In genomic region chr17:8707591-8708453, GRCh38 we compare ENCODE assay signal across 19 cellular contexts. TPM values are rescaled to one million over a fixed set of nuclear protein-coding genes. Genes with fewer than 3 reads are reported as not detected.
A peak's percentile ranks its signal among the peaks of the same experiment; 100 is the strongest.
DNase-seq lines count a peak whose midpoint lies in the region; ATAC-seq and TF ChIP-seq lines count a peak whose summit lies in the region.
"Had no signal": no experiment of that assay in that cellular context is flagged by ENCODE, and none has a peak within 500 bp of the region (broad histone marks: within the 10 kb centered on the region; RNA-seq: fewer than 3 reads in every experiment).

No MANE protein-coding gene starts in this region.

- H2BK15ac ChIP-seq in neuronal stem cell (ENCODE audit: low read length), result no peak overlapping the region

- no peak for TF ChIP-seq EP300 in stomach (IDR thresholded peaks at IDR 0.05)

- no peak overlapping the region for H3K4me2 ChIP-seq in neuronal stem cell (ENCODE audit: insufficient read depth, low read length, poor library complexity, severe bottlenecking)

- ATAC-seq in SK-N-SH treated with all-trans-retinoic acid at 6 μM for 48 hours (peak; percentile 25; the same call in 2 of the 3 replicates), heart right ventricle (peak; percentile 62 to 88 (median 84)), GM21825 (IDR thresholded peaks at IDR 0.05; ENCODE audit: unreplicated experiment) (no peak), HG03025 (IDR thresholded peaks at IDR 0.05; ENCODE audit: low FRiP score, unreplicated experiment) (no peak)
- ATAC-seq: activated CD8-positive, alpha-beta T cell treated with anti-CD3 and anti-CD28 coated beads, Interleukin-2, amount 10 ng/mL, durations not matched to agents 7 days and 5 days had no signal

- H2AK5ac ChIP-seq in neuronal stem cell (ENCODE audit: low read depth, low read length), result no peak overlapping the region

- TF ChIP-seq POLR2A in testis (IDR thresholded peaks at IDR 0.05), result no peak
- no peak for TF ChIP-seq POLR2A in stomach (IDR thresholded peaks at IDR 0.05)

- no peak overlapping the region for H4K91ac ChIP-seq in neuronal stem cell (ENCODE audit: low read depth, low read length, poor library complexity)

- no peaks in the 10 kb centered on the region for H3K27me3 ChIP-seq in heart right ventricle
- H3K27me3 ChIP-seq in neuronal stem cell (ENCODE audit: control insufficient read depth in 3 of 3, insufficient read depth in 3 of 3, low read depth in 1 of 3, low read length in 3 of 3), result no peaks in the 10 kb centered on the region
- H3K27me3 ChIP-seq in testis, result no peaks in the 10 kb centered on the region
- H3K27me3 ChIP-seq in stomach, result peaks cover 0 to 12% (median 0%) of the 10 kb centered on the region in 3 donors

- intact Hi-C loops in heart right ventricle (cut with DNase I) (no loop called here), testis (cut with DNase I; ENCODE audit: low total_unique reads) (no loop called here), stomach (cut with DNase I; ENCODE audit: low total_unique reads) (no loop called here)

- H3K4me3 ChIP-seq in heart right ventricle (no peak overlapping the region), neuronal stem cell (ENCODE audit: low read length in 2 of 2) (no peak overlapping the region), testis (no peak overlapping the region), stomach (no peak overlapping the region)

- H3K4ac ChIP-seq in neuronal stem cell (ENCODE audit: low read length), result no peak overlapping the region

- H2BK12ac ChIP-seq in neuronal stem cell (ENCODE audit: low read length), result no peak overlapping the region

- 48 to 50% methylated on average over 13 of the region's 13 CpGs for WGBS in heart right ventricle, 2 donors
- no CpG with 5 or more reads among the region's 13 CpGs for WGBS in neuronal stem cell (ENCODE audit: extremely low coverage in 2 of 2, insufficient read length in 2 of 2, insufficient replicate concordance in 1 of 2), 2 donors
- WGBS in testis, 2 donors, result 53 to 60% methylated on average over 13 of the region's 13 CpGs
- 54 to 69% (median 64%) methylated on average over 13 of the region's 13 CpGs for WGBS in stomach, 5 donors

- DNase-seq in CMK (ENCODE audit: low read depth) (peak; percentile 49), heart right ventricle (peak in 1 of 2 donors; percentile 29), neuronal stem cell (ENCODE audit: low spot score) (no peak), testis (no peak), stomach (no peak)
- DNase-seq: ACHN; activated CD8-positive, alpha-beta T cell treated with anti-CD3 and anti-CD28 coated beads, Interleukin-2, amount 10 ng/mL, durations not matched to agents 7 days and 5 days; activated effector memory CD4-positive, alpha-beta T cell treated with Interleukin-2 at 50 U/mL for 16 hours; effector CD8-positive, alpha-beta T cell; NCI-H2081 treated with DMSO at 0.1 percent for 48 hours; NCI-H774; nephron progenitor cell; stimulated activated naive CD4-positive, alpha-beta T cell treated with Interleukin-2 at 50 U/mL for 16 hours had no signal

- peak overlapping the region in 7 of 10 donors; percentile 14 to 74 (median 55) for H3K27ac ChIP-seq in heart right ventricle
- no peak overlapping the region for H3K27ac ChIP-seq in neuronal stem cell (replicated peaks; ENCODE audit: low read length)
- H3K27ac ChIP-seq in testis, result no peak overlapping the region
- peak overlapping the region in 2 of 5 donors; percentile 22 to 40 for H3K27ac ChIP-seq in stomach

- peak overlapping the region; percentile 42 for H2AFZ ChIP-seq in neuronal stem cell (ENCODE audit: low read length)

- no peak overlapping the region for H3K9ac ChIP-seq in neuronal stem cell (ENCODE audit: low read depth, low read length, poor library complexity)

- no peak for TF ChIP-seq CTCF in heart right ventricle (IDR thresholded peaks at IDR 0.05)
- no peak for TF ChIP-seq CTCF in testis (IDR thresholded peaks at IDR 0.05)
- TF ChIP-seq CTCF in stomach (IDR thresholded peaks at IDR 0.05), result no peak

- no peak overlapping the region for H2BK5ac ChIP-seq in neuronal stem cell (ENCODE audit: low read length)

- no peak overlapping the region for H4K8ac ChIP-seq in neuronal stem cell (ENCODE audit: low read depth, low read length)

- H3K4me1 ChIP-seq in heart right ventricle (peaks cover 0 to 30% (median 9%) of the 10 kb centered on the region in 9 donors), neuronal stem cell (ENCODE audit: control insufficient read depth in 2 of 2, insufficient read depth in 1 of 2, low read depth in 1 of 2, low read length in 2 of 2) (peaks cover 1 to 3% of the 10 kb centered on the region in 2 donors), testis (no peaks in the 10 kb centered on the region), stomach (peaks cover 0 to 12% (median 6%) of the 10 kb centered on the region in 4 donors)

- H3K79me1 ChIP-seq in neuronal stem cell (ENCODE audit: low read depth, low read length), result no peaks in the 10 kb centered on the region

- H3K36me3 ChIP-seq in heart right ventricle (no peaks in the 10 kb centered on the region), neuronal stem cell (replicated peaks in 1 of 2; ENCODE audit: control insufficient read depth in 2 of 2, insufficient read depth in 2 of 2, low read length in 2 of 2) (no peaks in the 10 kb centered on the region), testis (ENCODE audit: low read depth, missing control alignments) (no peaks in the 10 kb centered on the region), stomach (no peaks in the 10 kb centered on the region)

- no peak overlapping the region for H3K23ac ChIP-seq in neuronal stem cell (ENCODE audit: low read depth, low read length, poor library complexity)

- H3K14ac ChIP-seq in neuronal stem cell (ENCODE audit: low read length), result no peak overlapping the region

- no peak overlapping the region for H2BK120ac ChIP-seq in neuronal stem cell (ENCODE audit: low read depth, low read length)

- H3K9me3 ChIP-seq in heart right ventricle (peaks cover 0 to 9% (median 0%) of the 10 kb centered on the region in 11 donors), neuronal stem cell (replicated peaks in 1 of 2; ENCODE audit: control insufficient read depth in 2 of 2, insufficient read depth in 1 of 2, low read depth in 1 of 2, low read length in 2 of 2) (peaks cover 5 to 16% of the 10 kb centered on the region in 2 donors), testis (no peaks in the 10 kb centered on the region), stomach (peaks cover 0 to 7% (median 0%) of the 10 kb centered on the region in 4 donors)

- no peak overlapping the region for H3K18ac ChIP-seq in neuronal stem cell (ENCODE audit: low read length)

TF ChIP-seq in SK-N-SH treated with all-trans-retinoic acid at 6 μM for 48 hours, 23 proteins besides CTCF, POLR2A, EP300 and RAD21:
- TF ChIP-seq ISL1 (CRISPR knock-in tag; IDR thresholded peaks at IDR 0.05), result 0 out of 2 replicates have a peak, but pooled peaks have one; percentile 6
- no peak for TF ChIP-seq TOX (CRISPR knock-in tag; IDR thresholded peaks at IDR 0.05; ENCODE audit: borderline replicate concordance)

RNA-seq across cellular contexts. Expression of gene CCDC42, which starts 36.8 kb away (rescaled TPM):
- total RNA-seq in heart right ventricle, result under 1 TPM in 1 of 10 donors, not detected in 9; 0.30 TPM
- not detected for polyA plus RNA-seq in heart right ventricle
- polyA plus RNA-seq in neuronal stem cell (2013, experiment 1 of 2), result not detected
- 0.03 TPM for polyA plus RNA-seq in neuronal stem cell (2013, experiment 2 of 2)
- 10 to 100 TPM; 52.7 to 71.7 TPM for total RNA-seq in testis
- polyA plus RNA-seq in testis (ENCODE audit: insufficient read depth, low read depth, low replicate concordance), result 260 TPM
- not detected for total RNA-seq in stomach
- polyA plus RNA-seq in stomach, result not detected
- total RNA-seq: M059J, skeletal muscle tissue had no signal

RNA-seq across cellular contexts. Expression of gene SPDYE4, which starts 50.5 kb away (rescaled TPM):
- total RNA-seq in heart right ventricle, result not detected
- polyA plus RNA-seq in heart right ventricle, result not detected
- not detected for polyA plus RNA-seq in neuronal stem cell (2013, experiment 1 of 2)
- polyA plus RNA-seq in neuronal stem cell (2013, experiment 2 of 2), result not detected
- 10 to 100 TPM in 1 of 2 donors, 1 to 10 TPM in 1; 3.3 to 19.6 TPM for total RNA-seq in testis
- polyA plus RNA-seq in testis (ENCODE audit: insufficient read depth, low read depth, low replicate concordance), result 17.6 TPM
- not detected for total RNA-seq in stomach
- polyA plus RNA-seq in stomach, result not detected
- total RNA-seq: activated CD8-positive, alpha-beta T cell treated with anti-CD3 and anti-CD28 coated beads, Interleukin-2, amount 10 ng/mL, durations not matched to agents 7 days and 5 days; frontal cortex; M059J; skeletal muscle tissue had no signal

Comparison
In these comparisons a context has a peak if more than half of its experiments do, and no peak if none do; other contexts are left out.
1. ATAC-seq: peak in SK-N-SH treated with all-trans-retinoic acid at 6 μM for 48 hours (single experiment) and heart right ventricle (8 of 8); none in GM21825 (single experiment) and HG03025 (single experiment).
2. H3K27ac ChIP-seq: peak in heart right ventricle (7 of 10); none in neuronal stem cell (single experiment) and testis (0 of 2).
3. RNA of gene CCDC42, which starts 36.8 kb away (total RNA-seq): 52.7 to 71.7 TPM in testis; 0.30 TPM in heart right ventricle and not detected in stomach; every median in the first group is over 10 times any median in the second.
4. RNA of gene SPDYE4, which starts 50.5 kb away (total RNA-seq): 3.3 to 19.6 TPM in testis; not detected in heart right ventricle and not detected in stomach; every median in the first group is over 4 times any median in the second.